Comparison of ENCODE assay signal across 14 cellular contexts in genomic region chr11:92546089-92546488, GRCh38.
DNase-seq lines count a peak whose midpoint lies in the region; ATAC-seq and TF ChIP-seq lines count a peak whose summit lies in the region.
"Had no signal": no experiment of that assay in that cellular context is flagged by ENCODE, and none has a peak within 500 bp of the region (broad histone marks: within the 10 kb centered on the region; RNA-seq: fewer than 3 reads in every experiment).

No MANE protein-coding gene starts in this region.

- peaks cover 20% of the 10 kb centered on the region for H3K4me1 Mint-ChIP-seq in neural progenitor cell
- H3K4me1 Mint-ChIP-seq: CD4-positive, CD25-positive, alpha-beta regulatory T cell had no signal

- peaks cover 7% of the 10 kb centered on the region for H3K4me1 ChIP-seq in HAP-1
- peaks cover 3% of the 10 kb centered on the region for H3K4me1 ChIP-seq in hepatocyte (ENCODE audit: insufficient read depth)
- H3K4me1 ChIP-seq in neural progenitor cell = peaks cover 38% of the 10 kb centered on the region

- no peak overlapping the region for H3K27ac Mint-ChIP-seq in neural progenitor cell
- H3K27ac Mint-ChIP-seq: CD4-positive, CD25-positive, alpha-beta regulatory T cell had no signal

- ATAC-seq in GM18517 (IDR thresholded peaks at IDR 0.05; ENCODE audit: unreplicated experiment) (no peak), GM19351 (IDR thresholded peaks at IDR 0.05; ENCODE audit: unreplicated experiment) (no peak)
- ATAC-seq: HepG2 had no signal

- no peaks in the 10 kb centered on the region for H3K9me3 ChIP-seq in HAP-1
- H3K9me3 ChIP-seq in hepatocyte (ENCODE audit: low read depth) = no peaks in the 10 kb centered on the region
- no peaks in the 10 kb centered on the region for H3K9me3 ChIP-seq in neural progenitor cell (ENCODE audit: low read depth)
- H3K9me3 ChIP-seq: BLaER1 treated with 17β-estradiol and CSF1 and Interleukin-3, amounts not matched to agents 10 nM and 100 nM had no signal

- H3K4me3 Mint-ChIP-seq in neural progenitor cell = no peak overlapping the region
- H3K4me3 Mint-ChIP-seq: CD4-positive, CD25-positive, alpha-beta regulatory T cell had no signal

- H3K9me3 Mint-ChIP-seq in neural progenitor cell = no peaks in the 10 kb centered on the region

- WGBS in hepatocyte (ENCODE audit: low lambda C conversion rate, missing lambda C conversion rate) = 49% methylated on average over 4 of the region's 4 CpGs

- no peak overlapping the region for H2AFZ ChIP-seq in hepatocyte
- peak overlapping the region; percentile 2 for H2AFZ ChIP-seq in neural progenitor cell (replicated peaks)

- H3K4me3 ChIP-seq in HAP-1 = no peak overlapping the region
- no peak overlapping the region for H3K4me3 ChIP-seq in hepatocyte
- H3K4me3 ChIP-seq in neural progenitor cell = no peak overlapping the region
- H3K4me3 ChIP-seq: BLaER1 treated with 17β-estradiol and CSF1 and Interleukin-3, amounts not matched to agents 10 nM and 100 nM had no signal

- no peaks in the 10 kb centered on the region for H3K36me3 Mint-ChIP-seq in neural progenitor cell
- H3K36me3 Mint-ChIP-seq: CD4-positive, CD25-positive, alpha-beta regulatory T cell had no signal

- no peaks in the 10 kb centered on the region for H3K9me2 ChIP-seq in hepatocyte (replicated peaks; ENCODE audit: insufficient read depth)

- H3K4me2 ChIP-seq in hepatocyte = peak overlapping the region; percentile 15
- peak overlapping the region; percentile 8 for H3K4me2 ChIP-seq in neural progenitor cell
- H3K4me2 ChIP-seq: BLaER1 treated with 17β-estradiol and CSF1 and Interleukin-3, amounts not matched to agents 10 nM and 100 nM had no signal

- H3K36me3 ChIP-seq in HAP-1 (replicated peaks) = no peaks in the 10 kb centered on the region
- H3K36me3 ChIP-seq in hepatocyte (replicated peaks; ENCODE audit: insufficient read depth, low read depth) = no peaks in the 10 kb centered on the region
- no peaks in the 10 kb centered on the region for H3K36me3 ChIP-seq in neural progenitor cell
- H3K36me3 ChIP-seq: BLaER1 treated with 17β-estradiol and CSF1 and Interleukin-3, amounts not matched to agents 10 nM and 100 nM had no signal

- H4K20me1 ChIP-seq in hepatocyte (ENCODE audit: insufficient read depth, poor library complexity, severe bottlenecking) = no peaks in the 10 kb centered on the region
- H4K20me1 ChIP-seq in neural progenitor cell (ENCODE audit: low read depth) = no peaks in the 10 kb centered on the region
- H4K20me1 ChIP-seq: BLaER1 treated with 17β-estradiol and CSF1 and Interleukin-3, amounts not matched to agents 10 nM and 100 nM had no signal

- H3F3A ChIP-seq in neural progenitor cell (ENCODE audit: low read depth) = peaks cover 14% of the 10 kb centered on the region

- H3K27ac ChIP-seq in hepatocyte (no peak overlapping the region), neural progenitor cell (no peak overlapping the region)
- H3K27ac ChIP-seq: BLaER1 treated with 17β-estradiol and CSF1 and Interleukin-3, amounts not matched to agents 10 nM and 100 nM had no signal

- H3K27me3 Mint-ChIP-seq in neural progenitor cell (ENCODE audit: insufficient read depth, low read depth) = no peaks in the 10 kb centered on the region
- H3K27me3 Mint-ChIP-seq: CD4-positive, CD25-positive, alpha-beta regulatory T cell had no signal

- DNase-seq in HAP-1 (ENCODE audit: low spot score in 2 of 2) (peak; percentile 16 to 70), NCI-H526 treated with DMSO at 0.1 percent for 48 hours (lab: John Stamatoyannopoulos, UW) (peak; percentile 85), hepatocyte (ENCODE audit: low spot score) (no peak), neural progenitor cell (ENCODE audit: low spot score) (no peak), HPDE6-E6E7 (ENCODE audit: extremely low spot score) (no peak)
- DNase-seq: ACHN; CD4-positive, CD25-positive, alpha-beta regulatory T cell; DMS53; GF-D8; H7 had no signal

- H3K27me3 ChIP-seq in HAP-1 (ENCODE audit: low read depth) (no peaks in the 10 kb centered on the region), hepatocyte (no peaks in the 10 kb centered on the region), neural progenitor cell (no peaks in the 10 kb centered on the region)
- H3K27me3 ChIP-seq: BLaER1 treated with 17β-estradiol and CSF1 and Interleukin-3, amounts not matched to agents 10 nM and 100 nM had no signal

- in situ Hi-C loops in HAP-1 (cut with MboI; ENCODE audit: low sequenced_read_pairs) = no loop called here

- TF ChIP-seq CTCF in hepatocyte (IDR thresholded peaks at IDR 0.05; ENCODE audit: poor library complexity) (no peak), neural progenitor cell (IDR thresholded peaks at IDR 0.05) (no peak)

- H3K9ac ChIP-seq in neural progenitor cell = no peak overlapping the region
- H3K9ac ChIP-seq: BLaER1 treated with 17β-estradiol and CSF1 and Interleukin-3, amounts not matched to agents 10 nM and 100 nM had no signal

- H3K79me2 ChIP-seq in hepatocyte (no peaks in the 10 kb centered on the region), neural progenitor cell (ENCODE audit: low read depth) (no peaks in the 10 kb centered on the region)

Comparison
In these comparisons a context has a peak if more than half of its experiments do, and no peak if none do; other contexts are left out.
1. DNase-seq: peak in HAP-1 (2 of 2) and NCI-H526 treated with DMSO at 0.1 percent for 48 hours (single experiment); none in hepatocyte (single experiment), neural progenitor cell (single experiment) and HPDE6-E6E7 (single experiment).